Comparison of ENCODE assay signal across 2 cellular contexts in the genomic region with DNA sequence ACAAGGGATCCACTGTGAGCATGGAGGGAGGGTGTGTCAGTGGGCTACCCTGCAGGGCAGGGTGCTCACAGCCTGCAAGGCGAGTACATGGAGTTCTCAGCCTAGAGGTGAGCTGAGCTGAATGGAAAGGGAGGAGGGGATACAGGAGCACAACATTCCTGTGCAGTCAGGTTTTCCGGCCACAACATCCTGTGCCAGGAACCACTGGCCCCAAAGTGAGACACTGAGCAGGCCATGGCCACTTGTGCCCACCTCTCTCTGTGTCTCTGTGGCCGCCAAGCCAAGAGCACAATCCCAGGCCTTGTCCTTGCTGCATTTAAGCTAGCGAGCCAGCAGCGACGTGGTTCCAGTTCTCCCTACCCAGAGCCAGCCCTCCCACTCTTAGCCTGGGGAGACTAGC.
TF ChIP-seq lines count a peak whose summit lies in the region.

No MANE protein-coding gene starts in this region.

TF ChIP-seq in SK-N-SH treated with all-trans-retinoic acid at 6 μM for 48 hours, 23 proteins besides CTCF, POLR2A, EP300 and RAD21 (continued from another document):
- TF ChIP-seq POU6F1 (CRISPR knock-in tag; IDR thresholded peaks at IDR 0.05; ENCODE audit: borderline replicate concordance, low read depth) (no peak), RARB (CRISPR knock-in tag; IDR thresholded peaks at IDR 0.05) (no peak), CSDC2 (CRISPR knock-in tag; IDR thresholded peaks at IDR 0.05) (no peak), ARNTL (CRISPR knock-in tag; IDR thresholded peaks at IDR 0.05; ENCODE audit: borderline replicate concordance, low read depth) (no peak), ZFP30 (CRISPR knock-in tag; IDR thresholded peaks at IDR 0.05) (no peak), TSHZ2 (CRISPR knock-in tag; IDR thresholded peaks at IDR 0.05) (no peak)
TF ChIP-seq in SK-N-SH treated with all-trans-retinoic acid at 6 μM for 48 hours: peak in this region for 0.

TF ChIP-seq in SK-N-SH, 30 proteins besides CTCF, POLR2A, EP300 and RAD21 (continued from another document):
- no peak for TF ChIP-seq REST (IDR thresholded peaks at IDR 0.05; ENCODE audit: low read depth, low read length)
- no peak for TF ChIP-seq RFX5 (IDR thresholded peaks at IDR 0.05; ENCODE audit: low read length)
- TF ChIP-seq POLR2AphosphoS5 (IDR thresholded peaks at IDR 0.05; ENCODE audit: low read depth, low read length), result no peak
- TF ChIP-seq SIN3A (IDR thresholded peaks at IDR 0.05; ENCODE audit: borderline replicate concordance, low read depth, low read length), result no peak
- TF ChIP-seq EZH2phosphoT487 (IDR thresholded peaks at IDR 0.05; ENCODE audit: borderline replicate concordance, low read depth), result no peak
- no peak for TF ChIP-seq IRF3 (IDR thresholded peaks at IDR 0.05; ENCODE audit: low read depth, low read length)
- no peak for TF ChIP-seq FOXM1 (IDR thresholded peaks at IDR 0.05; ENCODE audit: low read depth)
- TF ChIP-seq, protein P1, sequence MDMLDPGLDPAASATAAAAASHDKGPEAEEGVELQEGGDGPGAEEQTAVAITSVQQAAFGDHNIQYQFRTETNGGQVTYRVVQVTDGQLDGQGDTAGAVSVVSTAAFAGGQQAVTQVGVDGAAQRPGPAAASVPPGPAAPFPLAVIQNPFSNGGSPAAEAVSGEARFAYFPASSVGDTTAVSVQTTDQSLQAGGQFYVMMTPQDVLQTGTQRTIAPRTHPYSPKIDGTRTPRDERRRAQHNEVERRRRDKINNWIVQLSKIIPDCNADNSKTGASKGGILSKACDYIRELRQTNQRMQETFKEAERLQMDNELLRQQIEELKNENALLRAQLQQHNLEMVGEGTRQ (IDR thresholded peaks at IDR 0.05; ENCODE audit: borderline replicate concordance, low read depth, low read length), result no peak
- no peak for TF ChIP-seq NRF1 (IDR thresholded peaks at IDR 0.05; ENCODE audit: low read depth, low read length)
- TF ChIP-seq ELF1 (IDR thresholded peaks at IDR 0.05), result no peak
- no peak for TF ChIP-seq MEF2A (IDR thresholded peaks at IDR 0.05; ENCODE audit: borderline replicate concordance, low read depth)
- no peak for TF ChIP-seq GATA2 (CRISPR knock-in tag; IDR thresholded peaks at IDR 0.05)
- TF ChIP-seq RXRA (IDR thresholded peaks at IDR 0.05; ENCODE audit: borderline replicate concordance, low read depth), result no peak
- TF ChIP-seq RCOR1 (IDR thresholded peaks at IDR 0.05; ENCODE audit: low read length), result no peak
- TF ChIP-seq YY1 (IDR thresholded peaks at IDR 0.05; ENCODE audit: low read depth), result no peak
- no peak for TF ChIP-seq FOXJ3 (CRISPR knock-in tag; IDR thresholded peaks at IDR 0.05)
- no peak for TF ChIP-seq SMC3 (IDR thresholded peaks at IDR 0.05; ENCODE audit: low read depth, low read length)
